20 cellular contexts compared by ENCODE assay signal in genomic region chr1:89759036-89759435, GRCh38.
DNase-seq lines count a peak whose midpoint lies in the region; ATAC-seq and TF ChIP-seq lines count a peak whose summit lies in the region.
"Had no signal": no experiment of that assay in that cellular context is flagged by ENCODE, and none has a peak within 500 bp of the region (broad histone marks: within the 10 kb centered on the region; RNA-seq: fewer than 3 reads in every experiment).

No MANE protein-coding gene starts in this region.

- TF ChIP-seq POLR2A in spleen (IDR thresholded peaks at IDR 0.05) = no peak

- intact Hi-C loops in heart right ventricle (cut with DNase I) (loop anchor here in 3 of 10 donors (5.0 to 10.0 kb wide), 2 partner anchors 37 to 54 kb away; no protein-coding TSS in a partner anchor), Right ventricle myocardium inferior (cut with DNase I) (no loop called here), spleen (cut with DNase I; ENCODE audit: low total_unique reads) (no loop called here)

- DNase-seq in heart right ventricle (no peak), Right ventricle myocardium inferior (ENCODE audit: missing footprints) (no peak), MV-4-11 (lab: John Stamatoyannopoulos, UW) (peak; percentile 46), spleen (no peak), SK-N-SH (no peak), dermis blood vessel endothelial cell (no peak)
- no peak for DNase-seq in activated naive CD8-positive, alpha-beta T cell treated with anti-CD3 and anti-CD28 coated beads, Interleukin-2, amount 50 U/mL, for 24 hours
- DNase-seq: activated CD4-positive, alpha-beta T cell treated with anti-CD3 and anti-CD28 coated beads for 1 hour; activated T-cell treated with anti-CD3 and anti-CD28 coated beads, Interleukin-2, amount 50 U/mL, for 1 hour; H7; Karpas-422; NCI-H1436 treated with DMSO at 0.1 percent for 48 hours; NCI-H345; occipital lobe; SIG-M5; stimulated activated CD4-positive, alpha-beta T cell treated with anti-CD3 and anti-CD28 coated beads, Interleukin-4, amount 100 ng/mL, for 24 hours; stimulated activated CD8-positive, alpha-beta memory T cell treated with anti-CD3 and anti-CD28 coated beads, Interleukin-4, amount 100 ng/mL, for 48 hours; thyroid gland had no signal

- H2AFZ ChIP-seq in SK-N-SH (ENCODE audit: low read depth) = no peak overlapping the region

- H3K36me3 Mint-ChIP-seq in activated naive CD8-positive, alpha-beta T cell treated with anti-CD3 and anti-CD28 coated beads, Interleukin-2, amount 50 U/mL, for 24 hours (ENCODE audit: low read depth) = peaks cover 10% of the 10 kb centered on the region

- no peak for TF ChIP-seq EP300 in SK-N-SH (IDR thresholded peaks at IDR 0.05; ENCODE audit: borderline replicate concordance in 1 of 2, low read depth in 1 of 2, low read length in 1 of 2)

- no peaks in the 10 kb centered on the region for H4K20me1 ChIP-seq in SK-N-SH (ENCODE audit: insufficient read depth)

- no peaks in the 10 kb centered on the region for H3F3A ChIP-seq in SK-N-SH (replicated peaks; ENCODE audit: insufficient read depth)

- no peaks in the 10 kb centered on the region for H3K27me3 ChIP-seq in heart right ventricle
- no peaks in the 10 kb centered on the region for H3K27me3 ChIP-seq in spleen (replicated peaks in 1 of 7)
- no peaks in the 10 kb centered on the region for H3K27me3 ChIP-seq in SK-N-SH (ENCODE audit: insufficient read depth)
- H3K27me3 ChIP-seq: ascending aorta, thyroid gland had no signal

- ATAC-seq in heart right ventricle (no peak), Right ventricle myocardium inferior (no peak), GM19463 (IDR thresholded peaks at IDR 0.05; ENCODE audit: unreplicated experiment) (no peak)
- no peak for ATAC-seq in activated naive CD8-positive, alpha-beta T cell treated with anti-CD3 and anti-CD28 coated beads, Interleukin-2, amount 50 U/mL, for 24 hours

- peaks cover 97% of the 10 kb centered on the region for H3K4me1 Mint-ChIP-seq in activated naive CD8-positive, alpha-beta T cell treated with anti-CD3 and anti-CD28 coated beads, Interleukin-2, amount 50 U/mL, for 24 hours

- no peak for TF ChIP-seq RAD21 in SK-N-SH (IDR thresholded peaks at IDR 0.05; ENCODE audit: low read length)

- CTCF ChIA-PET in SK-N-SH (lab: Yijun Ruan, JAX) = interaction anchor here (0.7 to 16.7 kb wide), 4 partner anchors 12 to 123 kb away, joined by 3 to 265 read pairs (median 3); partner anchors contain the start of gene LRRC8C

- no peaks in the 10 kb centered on the region for H3K9me3 Mint-ChIP-seq in activated naive CD8-positive, alpha-beta T cell treated with anti-CD3 and anti-CD28 coated beads, Interleukin-2, amount 50 U/mL, for 24 hours

- no peaks in the 10 kb centered on the region for H3K27me3 Mint-ChIP-seq in activated naive CD8-positive, alpha-beta T cell treated with anti-CD3 and anti-CD28 coated beads, Interleukin-2, amount 50 U/mL, for 24 hours

- no peak overlapping the region for H3K4me2 ChIP-seq in SK-N-SH

- H3K9ac ChIP-seq in SK-N-SH = no peak overlapping the region

- TF ChIP-seq CTCF in heart right ventricle (IDR thresholded peaks at IDR 0.05) (no peak), spleen (IDR thresholded peaks at IDR 0.05 in 8 of 11, conservative IDR thresholded peaks at IDR 0.05 in 3 of 11) (no peak), SK-N-SH (IDR thresholded peaks at IDR 0.05) (no peak)

- no peak overlapping the region for H3K4me3 Mint-ChIP-seq in activated naive CD8-positive, alpha-beta T cell treated with anti-CD3 and anti-CD28 coated beads, Interleukin-2, amount 50 U/mL, for 24 hours

- H3K9me2 ChIP-seq in SK-N-SH = no peaks in the 10 kb centered on the region

- POLR2A ChIA-PET in SK-N-SH (lab: Yijun Ruan, JAX) = no interaction called here

- no peak overlapping the region for H3K4me3 ChIP-seq in heart right ventricle
- H3K4me3 ChIP-seq in spleen = no peak overlapping the region
- no peak overlapping the region for H3K4me3 ChIP-seq in SK-N-SH (ENCODE audit: low read depth in 2 of 2, low read length in 1 of 2)
- H3K4me3 ChIP-seq: ascending aorta, thyroid gland had no signal

- H3K36me3 ChIP-seq in heart right ventricle (no peaks in the 10 kb centered on the region), spleen (no peaks in the 10 kb centered on the region), SK-N-SH (replicated peaks in 1 of 2; ENCODE audit: control insufficient read depth in 1 of 2, insufficient read depth in 2 of 2, low read length in 1 of 2) (no peaks in the 10 kb centered on the region)
- H3K36me3 ChIP-seq: ascending aorta, thyroid gland had no signal

- H3K27ac Mint-ChIP-seq in activated naive CD8-positive, alpha-beta T cell treated with anti-CD3 and anti-CD28 coated beads, Interleukin-2, amount 50 U/mL, for 24 hours = peak overlapping the region; percentile 85

- H3K4me1 ChIP-seq in heart right ventricle (peaks cover 8 to 96% (median 67%) of the 10 kb centered on the region in 9 donors), spleen (peaks cover 29 to 100% (median 65%) of the 10 kb centered on the region in 6 donors), SK-N-SH (ENCODE audit: control insufficient read depth in 1 of 2, insufficient read depth in 2 of 2, low read depth in 1 of 2, low read length in 1 of 2) (peaks cover 12 to 33% of the 10 kb centered on the region in 2 experiments; a peak in 3 of 4 replicates)

- peak overlapping the region in 8 of 10 donors; percentile 20 to 81 (median 72) for H3K27ac ChIP-seq in heart right ventricle
- peak overlapping the region in 5 of 8 donors; percentile 22 to 81 (median 74) for H3K27ac ChIP-seq in spleen
- no peak overlapping the region for H3K27ac ChIP-seq in SK-N-SH (ENCODE audit: low read depth in 2 of 2, low read length in 1 of 2)
- H3K27ac ChIP-seq: ascending aorta, thyroid gland had no signal

- H3K9me3 ChIP-seq in heart right ventricle = no peaks in the 10 kb centered on the region
- H3K9me3 ChIP-seq in spleen = no peaks in the 10 kb centered on the region
- H3K9me3 ChIP-seq in SK-N-SH = no peaks in the 10 kb centered on the region
- H3K9me3 ChIP-seq: ascending aorta, thyroid gland had no signal

- H3K79me2 ChIP-seq in SK-N-SH (ENCODE audit: insufficient read depth) = no peaks in the 10 kb centered on the region

- 55 to 68% methylated on average over 2 of the region's 2 CpGs for WGBS in heart right ventricle, 2 donors
- WGBS in spleen, 5 donors = 76 to 89% (median 85%) methylated on average over 2 of the region's 2 CpGs
- WGBS in SK-N-SH (ENCODE audit: low lambda C conversion rate) = 82% methylated on average over 2 of the region's 2 CpGs

TF ChIP-seq in SK-N-SH, 30 proteins besides CTCF, POLR2A, EP300 and RAD21:
- no peak for TF ChIP-seq USF2 (IDR thresholded peaks at IDR 0.05; ENCODE audit: borderline replicate concordance, low read depth, low read length)
- no peak for TF ChIP-seq RCOR1 (IDR thresholded peaks at IDR 0.05; ENCODE audit: low read length)
- TF ChIP-seq JUND (IDR thresholded peaks at IDR 0.05) = no peak
- no peak for TF ChIP-seq MAX (IDR thresholded peaks at IDR 0.05; ENCODE audit: low read depth)
- TF ChIP-seq YY1 (IDR thresholded peaks at IDR 0.05; ENCODE audit: low read depth) = no peak

Comparison
In these comparisons a context has a peak if more than half of its experiments do, and no peak if none do; other contexts are left out.
1. H3K27ac ChIP-seq: peak in heart right ventricle (8 of 10) and spleen (5 of 8); none in SK-N-SH (0 of 2).